8 cellular contexts compared by ENCODE assay signal in genomic region chr19:33226550-33227241, GRCh38. TPM values are rescaled to one million over a fixed set of nuclear protein-coding genes. Genes with fewer than 3 reads are reported as not detected.
DNase-seq lines count a peak whose midpoint lies in the region; ATAC-seq and TF ChIP-seq lines count a peak whose summit lies in the region.

No MANE protein-coding gene starts in this region.

- no peak overlapping the region for H3K27ac ChIP-seq in esophagus squamous epithelium
- no peak overlapping the region for H3K27ac ChIP-seq in parathyroid adenoma

- no peak overlapping the region for H2AFZ ChIP-seq in parathyroid adenoma

- H3K4me3 ChIP-seq in esophagus squamous epithelium (peak overlapping the region in 3 of 4 donors; percentile 4 to 51 (median 39)), parathyroid adenoma (ENCODE audit: low read depth, low read length) (no peak overlapping the region)

- no peak for ATAC-seq in GM18861 (IDR thresholded peaks at IDR 0.05; ENCODE audit: unreplicated experiment)
- ATAC-seq in HG02588 (IDR thresholded peaks at IDR 0.05; ENCODE audit: unreplicated experiment), result no peak
- ATAC-seq in HG03432 (IDR thresholded peaks at IDR 0.05; ENCODE audit: unreplicated experiment), result no peak

- TF ChIP-seq CTCF in esophagus squamous epithelium (IDR thresholded peaks at IDR 0.05) (no peak), parathyroid adenoma (IDR thresholded peaks at IDR 0.05) (no peak)

- 33% methylated on average over 20 of the region's 66 CpGs; no CpG with 5 or more reads in 1 of the 2 donors for WGBS in esophagus squamous epithelium, 2 donors

- intact Hi-C loops in esophagus squamous epithelium (cut with DNase I), result no loop called here

- no peak for TF ChIP-seq POLR2A in esophagus squamous epithelium (IDR thresholded peaks at IDR 0.05)

- peaks cover 11% of the 10 kb centered on the region for H3K9me3 ChIP-seq in ES-I3 (ENCODE audit: control insufficient read depth, insufficient read depth, low read length)
- H3K9me3 ChIP-seq in esophagus squamous epithelium, result peaks cover 0 to 26% (median 21%) of the 10 kb centered on the region in 3 donors
- H3K9me3 ChIP-seq in parathyroid adenoma (ENCODE audit: control insufficient read depth, low read length), result no peaks in the 10 kb centered on the region

- no peaks in the 10 kb centered on the region for H3K79me2 ChIP-seq in parathyroid adenoma

- peak overlapping the region; percentile 30 for H3K4me2 ChIP-seq in parathyroid adenoma (ENCODE audit: low read length)

- H3K27me3 ChIP-seq in esophagus squamous epithelium, result peaks cover 14 to 93% (median 27%) of the 10 kb centered on the region in 4 donors
- peaks cover 7% of the 10 kb centered on the region for H3K27me3 ChIP-seq in parathyroid adenoma (ENCODE audit: control insufficient read depth, insufficient read depth, low read length)

- DNase-seq in NCI-H69 (lab: John Stamatoyannopoulos, UW) (peak; percentile 50), esophagus squamous epithelium (lab: John Stamatoyannopoulos, UW) (no peak), OCI-M1 (lab: John Stamatoyannopoulos, UW) (no peak)

- H3K36me3 ChIP-seq in ES-I3 (ENCODE audit: insufficient read depth, low read length), result no peaks in the 10 kb centered on the region
- H3K36me3 ChIP-seq in esophagus squamous epithelium, result no peaks in the 10 kb centered on the region
- H3K36me3 ChIP-seq in parathyroid adenoma (ENCODE audit: control insufficient read depth, insufficient read depth, low read length), result no peaks in the 10 kb centered on the region

- H3K9ac ChIP-seq in ES-I3 (ENCODE audit: low read depth, low read length) (peak overlapping the region; percentile 63), parathyroid adenoma (no peak overlapping the region)

- H3K4me1 ChIP-seq in ES-I3 (ENCODE audit: insufficient read depth, low read length), result no peaks in the 10 kb centered on the region
- H3K4me1 ChIP-seq in esophagus squamous epithelium, result peaks cover 0 to 24% (median 17%) of the 10 kb centered on the region in 3 donors
- H3K4me1 ChIP-seq in parathyroid adenoma, result no peaks in the 10 kb centered on the region

RNA-seq across cellular contexts. Expression of gene SLC7A10, which starts 1.0 kb away (rescaled TPM):
- not detected for total RNA-seq in esophagus squamous epithelium

RNA-seq across cellular contexts. Expression of gene LRP3, which starts 32.6 kb away (rescaled TPM):
- total RNA-seq in esophagus squamous epithelium, result 10 to 100 TPM in 2 of 4 donors, 1 to 10 TPM in 2; 5.5 to 17.2 (median 8.9) TPM
